Comparison of ENCODE assay signal across 9 cellular contexts in the genomic region with DNA sequence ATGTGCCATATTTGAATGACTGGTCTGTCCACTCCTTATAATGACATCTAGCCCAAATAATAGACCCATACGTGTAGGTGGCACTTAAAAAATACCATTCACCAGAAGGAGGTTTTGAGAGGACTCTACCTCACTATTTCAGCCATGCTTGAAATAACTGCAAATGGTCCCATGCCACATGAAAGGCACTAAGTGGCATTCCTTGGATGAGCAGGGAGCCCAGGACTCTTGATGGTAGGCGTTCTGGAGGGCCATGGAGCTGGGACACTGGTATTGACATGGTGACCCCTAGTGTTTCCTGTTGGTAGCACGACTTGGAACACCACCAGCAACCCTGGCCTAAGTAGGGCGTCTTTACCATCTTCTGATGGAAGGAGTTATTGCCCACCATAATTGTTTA.
A peak's percentile ranks its signal among the peaks of the same experiment; 100 is the strongest.
DNase-seq lines count a peak whose midpoint lies in the region; ATAC-seq and TF ChIP-seq lines count a peak whose summit lies in the region.
"Had no signal": no experiment of that assay in that cellular context is flagged by ENCODE, and none has a peak within 500 bp of the region (broad histone marks: within the 10 kb centered on the region; RNA-seq: fewer than 3 reads in every experiment).

No MANE protein-coding gene starts in this region.

- H3K9me3 ChIP-seq in Karpas-422 (ENCODE audit: low read length) (no peaks in the 10 kb centered on the region), esophagus squamous epithelium (no peaks in the 10 kb centered on the region)

- no peaks in the 10 kb centered on the region for H3K4me1 ChIP-seq in Karpas-422 (ENCODE audit: low read length)
- no peaks in the 10 kb centered on the region for H3K4me1 ChIP-seq in esophagus squamous epithelium

- H3K9ac ChIP-seq in Karpas-422 (ENCODE audit: low read length) = no peak overlapping the region

- no peaks in the 10 kb centered on the region for H3K79me2 ChIP-seq in Karpas-422 (ENCODE audit: low read length)

- TF ChIP-seq CTCF in esophagus squamous epithelium (IDR thresholded peaks at IDR 0.05) = peak in 5 of 6 experiments; percentile 56 to 71 (median 61)

- H3K27me3 ChIP-seq in Karpas-422 (ENCODE audit: low read length) (no peaks in the 10 kb centered on the region), esophagus squamous epithelium (peaks cover 0 to 13% (median 0%) of the 10 kb centered on the region in 4 donors)

- H3K4me3 ChIP-seq in Karpas-422 (ENCODE audit: low read length) (no peak overlapping the region), esophagus squamous epithelium (no peak overlapping the region)

- peak; percentile 85 for ATAC-seq in GM21529 (IDR thresholded peaks at IDR 0.05; ENCODE audit: unreplicated experiment)

- 24 to 28% methylated on average over 4 of the region's 4 CpGs for WGBS in esophagus squamous epithelium, 2 donors

- intact Hi-C loops in esophagus squamous epithelium (cut with DNase I) = loop anchor here (5.0 kb wide), 2 partner anchors 259 to 364 kb away; no protein-coding TSS in a partner anchor

- DNase-seq in DMS153 (lab: John Stamatoyannopoulos, UW) (peak; percentile 31), DMS153 treated with DMSO at 0.1 percent for 48 hours (lab: John Stamatoyannopoulos, UW; ENCODE audit: unreplicated experiment) (no peak), Karpas-422 (peak; percentile 81), SKM-1 (lab: John Stamatoyannopoulos, UW; ENCODE audit: unreplicated experiment) (peak; percentile 36), esophagus squamous epithelium (lab: John Stamatoyannopoulos, UW) (no peak), myocyte (ENCODE audit: low read depth) (peak; percentile 78), occipital lobe (lab: John Stamatoyannopoulos, UW) (no peak)
- DNase-seq: activated T-cell treated with anti-CD3 and anti-CD28 coated beads, Interleukin-2, amount 50 U/mL, for 4 hours had no signal

- no peaks in the 10 kb centered on the region for H3K9me2 ChIP-seq in Karpas-422 (replicated peaks; ENCODE audit: insufficient read depth, low read length)

- H3K36me3 ChIP-seq in Karpas-422 (ENCODE audit: insufficient read depth, low read length) (no peaks in the 10 kb centered on the region), esophagus squamous epithelium (no peaks in the 10 kb centered on the region)

- no peaks in the 10 kb centered on the region for H4K20me1 ChIP-seq in Karpas-422 (ENCODE audit: insufficient read depth, low read depth, low read length)

- H2AFZ ChIP-seq in Karpas-422 (ENCODE audit: low read length) = no peak overlapping the region

- H3K4me2 ChIP-seq in Karpas-422 (ENCODE audit: low read depth, low read length, poor library complexity, severe bottlenecking) = no peak overlapping the region

- no peak for TF ChIP-seq POLR2A in esophagus squamous epithelium (IDR thresholded peaks at IDR 0.05)

- H3K27ac ChIP-seq in Karpas-422 (ENCODE audit: low read length) (no peak overlapping the region), esophagus squamous epithelium (no peak overlapping the region)

Comparison
In these comparisons a context has a peak if more than half of its experiments do, and no peak if none do; other contexts are left out.
1. DNase-seq: peak in DMS153 (single experiment), Karpas-422 (single experiment), SKM-1 (single experiment) and myocyte (single experiment); none in DMS153 treated with DMSO at 0.1 percent for 48 hours (single experiment), esophagus squamous epithelium (single experiment) and occipital lobe (single experiment).